ENCODE assay signal across 19 cellular contexts in genomic region chr11:69367211-69367964, GRCh38.
DNase-seq lines count a peak whose midpoint lies in the region; ATAC-seq and TF ChIP-seq lines count a peak whose summit lies in the region.
"Had no signal": no experiment of that assay in that cellular context is flagged by ENCODE, and none has a peak within 500 bp of the region (broad histone marks: within the 10 kb centered on the region; RNA-seq: fewer than 3 reads in every experiment).

No MANE protein-coding gene starts in this region.

- H3K9me3 Mint-ChIP-seq in activated T-cell treated with anti-CD3 and anti-CD28 coated beads, Interleukin-2, amount 50 U/mL, for 24 hours, result peaks cover 3% of the 10 kb centered on the region
- H3K9me3 Mint-ChIP-seq in Caco-2 (ENCODE audit: unreplicated experiment), result peaks cover 16% of the 10 kb centered on the region

- POLR2A ChIA-PET in PC-3 (lab: Charles Lee; ENCODE audit: unreplicated experiment), result interaction anchor here (0.7 kb wide), 2 partner anchors 67 to 266 kb away, joined by 4 to 6 read pairs; no protein-coding TSS in a partner anchor
- POLR2A ChIA-PET in Caco-2 (lab: Charles Lee), result no interaction called here

- H3K79me2 ChIP-seq in PC-3 (ENCODE audit: low read length), result no peaks in the 10 kb centered on the region

- intact Hi-C loops in PC-3 (cut with micrococcal nuclease), result loop anchor here (5.0 kb wide), 3 partner anchors 65 to 270 kb away; no protein-coding TSS in a partner anchor
- intact Hi-C loops in Caco-2 (cut with micrococcal nuclease; ENCODE audit: unreplicated experiment), result no loop called here

- peaks cover 36% of the 10 kb centered on the region for H3K4me1 ChIP-seq in PC-3 (ENCODE audit: insufficient read depth, low read length)
- no peaks in the 10 kb centered on the region for H3K4me1 ChIP-seq in Caco-2
- H3K4me1 ChIP-seq: pancreas, tibial nerve had no signal

- no peak overlapping the region; the same call in 1 of the 2 replicates for H3K4me3 ChIP-seq in PC-3 (ENCODE audit: low read length)
- no peak overlapping the region for H3K4me3 ChIP-seq in Caco-2 (ENCODE audit: low read depth, low read length)
- H3K4me3 ChIP-seq: pancreas, tibial nerve had no signal

- H3K9me3 ChIP-seq in PC-3 (ENCODE audit: low read length) (no peaks in the 10 kb centered on the region), Caco-2 (peaks cover 8% of the 10 kb centered on the region)
- H3K9me3 ChIP-seq: pancreas had no signal

- no peak overlapping the region for H3K27ac Mint-ChIP-seq in activated T-cell treated with anti-CD3 and anti-CD28 coated beads, Interleukin-2, amount 50 U/mL, for 24 hours
- no peak overlapping the region for H3K27ac Mint-ChIP-seq in Caco-2 (ENCODE audit: unreplicated experiment)
- H3K27ac Mint-ChIP-seq: CD14-positive monocyte had no signal

- H3K27me3 Mint-ChIP-seq in activated T-cell treated with anti-CD3 and anti-CD28 coated beads, Interleukin-2, amount 50 U/mL, for 24 hours, result no peaks in the 10 kb centered on the region
- no peaks in the 10 kb centered on the region for H3K27me3 Mint-ChIP-seq in Caco-2 (ENCODE audit: insufficient read depth, unreplicated experiment)

- H3K27ac ChIP-seq in PC-3 (ENCODE audit: low read length), result peak overlapping the region; percentile 88
- H3K27ac ChIP-seq: pancreas, tibial nerve had no signal

- ATAC-seq in PC-3, result peak; percentile 73
- peak; percentile 19 for ATAC-seq in esophagus mucosa
- ATAC-seq: left colon, pancreas had no signal

- peaks cover 5% of the 10 kb centered on the region; the same call in 1 of the 2 replicates for H3K36me3 ChIP-seq in PC-3 (ENCODE audit: low read depth, low read length)
- no peaks in the 10 kb centered on the region for H3K36me3 ChIP-seq in Caco-2 (ENCODE audit: control insufficient read depth, insufficient read depth, low read length)
- H3K36me3 ChIP-seq: pancreas, tibial nerve had no signal

- H3K9ac ChIP-seq in PC-3 (ENCODE audit: low read length), result peak overlapping the region; percentile 78

- H3K4me3 Mint-ChIP-seq in activated T-cell treated with anti-CD3 and anti-CD28 coated beads, Interleukin-2, amount 50 U/mL, for 24 hours, result no peak overlapping the region
- no peak overlapping the region for H3K4me3 Mint-ChIP-seq in Caco-2 (ENCODE audit: unreplicated experiment)
- H3K4me3 Mint-ChIP-seq: CD14-positive monocyte had no signal

- no peaks in the 10 kb centered on the region for H3K36me3 Mint-ChIP-seq in activated T-cell treated with anti-CD3 and anti-CD28 coated beads, Interleukin-2, amount 50 U/mL, for 24 hours (ENCODE audit: low read depth)
- H3K36me3 Mint-ChIP-seq in Caco-2 (ENCODE audit: insufficient read depth, unreplicated experiment), result no peaks in the 10 kb centered on the region
- H3K36me3 Mint-ChIP-seq: CD14-positive monocyte had no signal

- H4K20me1 ChIP-seq in PC-3 (ENCODE audit: low read length), result no peaks in the 10 kb centered on the region

- DNase-seq in activated T-cell treated with anti-CD3 and anti-CD28 coated beads, Interleukin-2, amount 50 U/mL, for 24 hours, result peak; percentile 9
- DNase-seq in activated T-cell treated with anti-CD3 and anti-CD28 coated beads, Interleukin-2, amount 50 U/mL, for 1 hour, result no peak
- DNase-seq in PC-3 (peak; percentile 77), SKM-1 treated with dmso at 0.1 percent for 144 hours (lab: John Stamatoyannopoulos, UW; ENCODE audit: unreplicated experiment) (no peak), T-helper 9 cell (no peak), Caco-2 (no peak)
- peak; percentile 11 for DNase-seq in stimulated activated CD8-positive, alpha-beta memory T cell treated with anti-CD3 and anti-CD28 coated beads, Interleukin-4, amount 100 ng/mL, for 48 hours
- DNase-seq: central memory CD4-positive, alpha-beta T cell; DMS153; foreskin melanocyte; NCI-H1092 treated with DMSO at 0.1 percent for 48 hours; NCI-H2081 treated with DMSO at 0.1 percent for 48 hours; NCI-H69; T1000 had no signal

- H3K4me2 ChIP-seq in PC-3 (ENCODE audit: low read length), result peak overlapping the region; percentile 73

- TF ChIP-seq CTCF in PC-3 (conservative IDR thresholded peaks at IDR 0.05; ENCODE audit: low read depth, low read length), result no peak
- TF ChIP-seq CTCF in Caco-2 (IDR thresholded peaks at IDR 0.05; ENCODE audit: insufficient read depth in 1 of 2, low read depth in 1 of 2, low read length in 1 of 2, severe bottlenecking in 1 of 2, unreplicated experiment in 1 of 2), result no peak

- no peaks in the 10 kb centered on the region for H3K4me1 Mint-ChIP-seq in activated T-cell treated with anti-CD3 and anti-CD28 coated beads, Interleukin-2, amount 50 U/mL, for 24 hours (ENCODE audit: low read depth)
- H3K4me1 Mint-ChIP-seq in Caco-2 (ENCODE audit: low read depth, unreplicated experiment), result no peaks in the 10 kb centered on the region
- H3K4me1 Mint-ChIP-seq: CD14-positive monocyte had no signal

- BruUV-seq in PC-3 (replicated peaks; lab: Mats Ljungman, UMichigan) (TSS peak; percentile 87), Caco-2 (replicated peaks; lab: Mats Ljungman, UMichigan) (no TSS peak)

- H2AFZ ChIP-seq in PC-3 (ENCODE audit: low read length), result no peak overlapping the region

- no peaks in the 10 kb centered on the region for H3F3A ChIP-seq in PC-3 (ENCODE audit: low read length, unreplicated experiment)

- H3K9me2 ChIP-seq in PC-3 (replicated peaks; ENCODE audit: low read length), result no peaks in the 10 kb centered on the region

- H3K27me3 ChIP-seq in PC-3 (ENCODE audit: low read length) (no peaks in the 10 kb centered on the region), Caco-2 (replicated peaks; ENCODE audit: control insufficient read depth, insufficient read depth, low read length) (no peaks in the 10 kb centered on the region)
- H3K27me3 ChIP-seq: pancreas, tibial nerve had no signal

- CTCF ChIA-PET in PC-3 (lab: Charles Lee), result no interaction called here
- CTCF ChIA-PET in Caco-2 (lab: Charles Lee), result interaction anchor here (1.4 kb wide), 1 partner anchor 236 kb away, joined by 3 read pairs; no protein-coding TSS in a partner anchor

Comparison
In these comparisons a context has a peak if more than half of its experiments do, and no peak if none do; other contexts are left out.
1. DNase-seq: peak in activated T-cell treated with anti-CD3 and anti-CD28 coated beads, Interleukin-2, amount 50 U/mL, for 24 hours (single experiment), PC-3 (single experiment) and stimulated activated CD8-positive, alpha-beta memory T cell treated with anti-CD3 and anti-CD28 coated beads, Interleukin-4, amount 100 ng/mL, for 48 hours (single experiment); none in activated T-cell treated with anti-CD3 and anti-CD28 coated beads, Interleukin-2, amount 50 U/mL, for 1 hour (single experiment), SKM-1 treated with dmso at 0.1 percent for 144 hours (single experiment), T-helper 9 cell (single experiment) and Caco-2 (0 of 2).